ENCODE assay signal across 1 cellular context in genomic region chr18:12842459-12843380, GRCh38.
TF ChIP-seq lines count a peak whose summit lies in the region.

No MANE protein-coding gene starts in this region.

TF ChIP-seq in SK-N-SH treated with all-trans-retinoic acid at 6 μM for 48 hours, 23 proteins besides CTCF, POLR2A, EP300 and RAD21 (continued from another document):
- TF ChIP-seq PATZ1 (CRISPR knock-in tag; IDR thresholded peaks at IDR 0.05; ENCODE audit: borderline replicate concordance): no peak
